ENCODE assay signal across 8 cellular contexts in genomic region chr11:267491-267994, GRCh38. TPM values are rescaled to one million over a fixed set of nuclear protein-coding genes. Genes with fewer than 3 reads are reported as not detected.
DNase-seq lines count a peak whose midpoint lies in the region; ATAC-seq lines count a peak whose summit lies in the region.

No MANE protein-coding gene starts in this region.

- DNase-seq in Right ventricle myocardium inferior (ENCODE audit: missing footprints) (peak; percentile 88), cardiac septum (ENCODE audit: low spot score) (no peak), fibroblast of gingiva (ENCODE audit: low read depth) (peak; percentile 40), SK-N-DZ (ENCODE audit: low spot score) (no peak), cerebellar nuclear complex (lab: John Stamatoyannopoulos, UW) (no peak)
- peak; percentile 62 for DNase-seq in activated CD4-positive, CD25-positive, alpha-beta regulatory T cell treated with anti-CD3 and anti-CD28 coated beads, Interleukin-2, amount 50 U/mL, for 72 hours
- peak; percentile 45 to 53 for DNase-seq in stimulated activated CD4-positive, alpha-beta T cell treated with anti-CD3 and anti-CD28 coated beads, Interleukin-4, amount 100 ng/mL, for 4 hours

- peak; percentile 41 for ATAC-seq in Right ventricle myocardium inferior
- ATAC-seq in HG02970 (IDR thresholded peaks at IDR 0.05; ENCODE audit: low FRiP score, unreplicated experiment): no peak

- intact Hi-C loops in Right ventricle myocardium inferior (cut with DNase I): no loop called here
- intact Hi-C loops in cardiac septum (cut with DNase I): no loop called here

RNA-seq across cellular contexts. Expression of gene NLRP6, which starts 10.7 kb away (rescaled TPM):
- total RNA-seq in Right ventricle myocardium inferior (0.14 TPM), cardiac septum (0.19 TPM)
- not detected in 2 replicates for polyA plus RNA-seq in SK-N-DZ (2014; cell fraction: cytosol; rRNA removed)
- not detected in 2 replicates for polyA plus RNA-seq in SK-N-DZ (2014; cell fraction: nucleus; rRNA removed)

RNA-seq across cellular contexts. Expression of gene PGGHG, which starts 21.4 kb away (rescaled TPM):
- total RNA-seq in Right ventricle myocardium inferior (10.0 TPM), cardiac septum (11.0 TPM)
- 0.27 and 3.5 TPM in 2 replicates for polyA plus RNA-seq in SK-N-DZ (2014; cell fraction: cytosol; rRNA removed)
- polyA plus RNA-seq in SK-N-DZ (2014; cell fraction: nucleus; rRNA removed): 15.5 and 26.5 TPM in 2 replicates

RNA-seq across cellular contexts. Expression of gene PSMD13, which starts 30.8 kb away (rescaled TPM):
- total RNA-seq in Right ventricle myocardium inferior (91.7 TPM), cardiac septum (87.5 TPM)
- polyA plus RNA-seq in SK-N-DZ (2014; cell fraction: cytosol; rRNA removed): 165 and 194 TPM in 2 replicates
- polyA plus RNA-seq in SK-N-DZ (2014; cell fraction: nucleus; rRNA removed): 137 and 154 TPM in 2 replicates

RNA-seq across cellular contexts. Expression of gene SIRT3, which starts 31.4 kb away (rescaled TPM):
- total RNA-seq in Right ventricle myocardium inferior: 39.7 TPM
- 27.0 TPM for total RNA-seq in cardiac septum
- 7.2 and 13.0 TPM in 2 replicates for polyA plus RNA-seq in SK-N-DZ (2014; cell fraction: cytosol; rRNA removed)
- polyA plus RNA-seq in SK-N-DZ (2014; cell fraction: nucleus; rRNA removed): 14.1 and 21.0 TPM in 2 replicates

RNA-seq across cellular contexts. Expression of gene IFITM5, which starts 31.8 kb away (rescaled TPM):
- total RNA-seq in Right ventricle myocardium inferior (not detected), cardiac septum (not detected)
- polyA plus RNA-seq in SK-N-DZ (2014; cell fraction: cytosol; rRNA removed): not detected in 2 replicates
- not detected in 2 replicates for polyA plus RNA-seq in SK-N-DZ (2014; cell fraction: nucleus; rRNA removed)

Comparison
In these comparisons a context has a peak if more than half of its experiments do, and no peak if none do; other contexts are left out.
1. DNase-seq: peak in Right ventricle myocardium inferior (single experiment), activated CD4-positive, CD25-positive, alpha-beta regulatory T cell treated with anti-CD3 and anti-CD28 coated beads, Interleukin-2, amount 50 U/mL, for 72 hours (single experiment), fibroblast of gingiva (single experiment) and stimulated activated CD4-positive, alpha-beta T cell treated with anti-CD3 and anti-CD28 coated beads, Interleukin-4, amount 100 ng/mL, for 4 hours (2 of 2); none in cardiac septum (single experiment), SK-N-DZ (single experiment) and cerebellar nuclear complex (0 of 2).